Comparison of ENCODE assay signal across 9 cellular contexts in genomic region chr17:40542562-40543411, GRCh38. TPM values are rescaled to one million over a fixed set of nuclear protein-coding genes. Genes with fewer than 3 reads are reported as not detected.
DNase-seq lines count a peak whose midpoint lies in the region; ATAC-seq and TF ChIP-seq lines count a peak whose summit lies in the region.
"Had no signal": no experiment of that assay in that cellular context is flagged by ENCODE, and none has a peak within 500 bp of the region (broad histone marks: within the 10 kb centered on the region; RNA-seq: fewer than 3 reads in every experiment).

No MANE protein-coding gene starts in this region.

- peak overlapping the region; percentile 84 for H3K4me3 Mint-ChIP-seq in activated naive CD8-positive, alpha-beta T cell

- ATAC-seq in heart right ventricle, result peak; percentile 77 to 93 (median 88)

- no peak overlapping the region for H3K4me3 ChIP-seq in Loucy (ENCODE audit: low read length, poor library complexity, severe bottlenecking)
- H3K4me3 ChIP-seq in heart right ventricle, result no peak overlapping the region
- no peak overlapping the region for H3K4me3 ChIP-seq in sigmoid colon

- peak overlapping the region; percentile 84 to 97 (median 94) for H3K27ac ChIP-seq in heart right ventricle
- peak overlapping the region; percentile 83 to 89 (median 84) for H3K27ac ChIP-seq in sigmoid colon

- no peaks in the 10 kb centered on the region for H3K27me3 Mint-ChIP-seq in activated naive CD8-positive, alpha-beta T cell

- DNase-seq in NOMO-1 (lab: John Stamatoyannopoulos, UW; ENCODE audit: unreplicated experiment in 2 of 2) (peak; percentile 30 to 64), NOMO-1 treated with dmso at 0.1 percent for 144 hours (lab: John Stamatoyannopoulos, UW; ENCODE audit: unreplicated experiment) (no peak), heart right ventricle (peak; percentile 75 to 91), sigmoid colon (peak; percentile 98), pons (ENCODE audit: low spot score) (no peak), DMS153 treated with DMSO at 0.1 percent for 48 hours (lab: John Stamatoyannopoulos, UW; ENCODE audit: unreplicated experiment) (no peak)

- TF ChIP-seq EP300 in sigmoid colon (IDR thresholded peaks at IDR 0.05), result peak; percentile 79 to 98 (median 94)

- no peaks in the 10 kb centered on the region for H3K36me3 ChIP-seq in Loucy (ENCODE audit: insufficient read depth, low read length)
- no peaks in the 10 kb centered on the region for H3K36me3 ChIP-seq in heart right ventricle
- H3K36me3 ChIP-seq in sigmoid colon, result no peaks in the 10 kb centered on the region

- intact Hi-C loops in heart right ventricle (cut with DNase I) (no loop called here), sigmoid colon (cut with DNase I) (no loop called here)

- TF ChIP-seq CTCF in Loucy (conservative IDR thresholded peaks at IDR 0.05; ENCODE audit: low read length) (no peak), heart right ventricle (IDR thresholded peaks at IDR 0.05) (no peak), sigmoid colon (IDR thresholded peaks at IDR 0.05) (no peak)

- peaks cover 85% of the 10 kb centered on the region for H3K4me1 Mint-ChIP-seq in activated naive CD8-positive, alpha-beta T cell (ENCODE audit: low read depth)

- no peak for TF ChIP-seq POLR2A in sigmoid colon (IDR thresholded peaks at IDR 0.05)

- H3F3A ChIP-seq in Loucy (ENCODE audit: low read depth), result no peaks in the 10 kb centered on the region

- no peak overlapping the region for H2AFZ ChIP-seq in Loucy (ENCODE audit: low read length)

- peak overlapping the region; percentile 69 for H3K9ac ChIP-seq in Loucy (ENCODE audit: low read depth, low read length, poor library complexity, severe bottlenecking)

- peaks cover 67% of the 10 kb centered on the region for H3K4me1 ChIP-seq in Loucy (ENCODE audit: insufficient read depth, low read length, poor library complexity, severe bottlenecking)
- peaks cover 40 to 74% (median 63%) of the 10 kb centered on the region in 9 donors for H3K4me1 ChIP-seq in heart right ventricle
- H3K4me1 ChIP-seq in sigmoid colon, result peaks cover 0 to 71% (median 54%) of the 10 kb centered on the region in 4 donors

- H3K9me3 ChIP-seq in Loucy (ENCODE audit: insufficient read depth, low read depth, low read length) (no peaks in the 10 kb centered on the region), heart right ventricle (no peaks in the 10 kb centered on the region), sigmoid colon (no peaks in the 10 kb centered on the region)

- H3K4me2 ChIP-seq in Loucy (ENCODE audit: low read depth, low read length, poor library complexity, severe bottlenecking), result peak overlapping the region; percentile 77

- no peaks in the 10 kb centered on the region for H3K9me3 Mint-ChIP-seq in activated naive CD8-positive, alpha-beta T cell (ENCODE audit: low read depth)

- WGBS in heart right ventricle, 2 donors, result 38 to 52% methylated on average over 14 of the region's 14 CpGs
- WGBS in sigmoid colon, 2 donors, result 53 to 77% methylated on average over 14 of the region's 14 CpGs

- H3K36me3 Mint-ChIP-seq in activated naive CD8-positive, alpha-beta T cell, result no peaks in the 10 kb centered on the region

- peak overlapping the region; percentile 96 for H3K27ac Mint-ChIP-seq in activated naive CD8-positive, alpha-beta T cell

- H4K20me1 ChIP-seq in Loucy (ENCODE audit: insufficient read depth, low read length, poor library complexity, severe bottlenecking), result no peaks in the 10 kb centered on the region

- H3K27me3 ChIP-seq in Loucy (ENCODE audit: insufficient read depth, low read length, poor library complexity, severe bottlenecking) (no peaks in the 10 kb centered on the region), heart right ventricle (no peaks in the 10 kb centered on the region), sigmoid colon (no peaks in the 10 kb centered on the region)

- H3K9me2 ChIP-seq in Loucy (replicated peaks; ENCODE audit: low read depth, low read length), result no peaks in the 10 kb centered on the region

- no peaks in the 10 kb centered on the region for H3K79me2 ChIP-seq in Loucy (ENCODE audit: insufficient read depth, low read length)

RNA-seq across cellular contexts. Expression of gene CCR7, which starts 22.5 kb away (rescaled TPM):
- total RNA-seq in heart right ventricle, result 1 to 10 TPM in 1 of 10 donors, under 1 TPM in 3, not detected in 6; 0.10 to 1.7 (median 0.48) TPM
- under 1 TPM in 1 of 2 donors, not detected in 1; 0.46 TPM for polyA plus RNA-seq in heart right ventricle
- total RNA-seq in sigmoid colon, result not detected
- polyA plus RNA-seq in sigmoid colon, result 10 to 100 TPM in 1 of 3 donors, not detected in 2; 73.5 TPM

RNA-seq across cellular contexts. Expression of gene TNS4, which starts 41.4 kb away (rescaled TPM):
- total RNA-seq in heart right ventricle (under 1 TPM in 1 of 10 donors, not detected in 9; 0.62 TPM), sigmoid colon (not detected)
- polyA plus RNA-seq in heart right ventricle (under 1 TPM in 1 of 2 donors, not detected in 1; 0.01 TPM), sigmoid colon (1 to 10 TPM; 1.2 to 6.9 (median 1.8) TPM)
- total RNA-seq: subcutaneous adipose tissue had no signal

Comparison
In these comparisons a context has a peak if more than half of its experiments do, and no peak if none do; other contexts are left out.
1. DNase-seq: peak in NOMO-1 (2 of 2), heart right ventricle (2 of 2) and sigmoid colon (single experiment); none in NOMO-1 treated with dmso at 0.1 percent for 144 hours (single experiment), pons (single experiment) and DMS153 treated with DMSO at 0.1 percent for 48 hours (single experiment).